In the genomic region with DNA sequence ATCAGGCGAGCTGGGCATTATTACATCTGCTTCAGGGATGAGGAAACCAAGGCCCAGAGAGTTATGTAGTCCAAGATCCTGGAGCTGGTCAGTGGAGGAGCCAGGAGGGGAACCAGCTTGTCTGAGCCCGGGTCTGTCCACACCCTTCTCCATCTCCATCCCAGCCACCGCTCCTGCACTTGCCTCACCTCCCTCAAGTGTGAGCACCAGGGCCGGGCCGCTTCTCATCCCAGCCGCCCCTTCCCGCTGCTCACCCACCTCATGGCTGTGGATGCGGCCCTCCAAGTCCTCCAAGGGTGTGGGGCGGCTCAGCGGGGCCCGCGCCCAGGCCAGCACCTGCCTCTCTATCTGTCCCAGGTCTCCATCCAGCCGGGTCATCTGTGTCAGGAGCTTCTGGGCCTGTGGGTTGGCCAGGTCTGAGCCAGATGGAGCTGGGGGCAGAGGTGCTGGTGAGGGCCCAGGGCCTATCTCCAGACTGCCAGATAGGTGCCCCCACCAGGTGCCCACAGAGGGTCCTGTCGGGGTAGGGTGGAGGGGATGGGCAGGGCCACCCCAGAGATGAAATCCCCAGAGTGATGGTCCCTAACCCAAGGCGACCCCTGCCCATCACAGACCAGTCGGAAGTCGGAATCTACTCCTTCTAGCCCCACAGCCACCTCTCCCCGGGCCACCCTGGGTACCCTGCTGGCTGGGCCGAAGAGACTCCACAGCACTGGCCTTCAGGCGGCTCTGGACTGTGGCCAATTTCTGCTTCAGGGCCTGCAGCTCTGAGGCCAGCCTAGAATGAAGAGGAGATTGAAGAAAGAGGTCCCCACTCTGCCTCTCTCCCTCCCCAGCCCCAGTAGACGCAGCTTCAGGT, we compare ENCODE assay signal across 30 cellular contexts. TPM values are rescaled to one million over a fixed set of nuclear protein-coding genes. Genes with fewer than 3 reads are reported as not detected.
"Had no signal": no experiment of that assay in that cellular context is flagged by ENCODE, and none has a peak within 500 bp of the region (broad histone marks: within the 10 kb centered on the region; RNA-seq: fewer than 3 reads in every experiment).

No MANE protein-coding gene starts in this region.

- H2AFZ ChIP-seq: PC-9 had no signal

- H3K9me3 ChIP-seq: ascending aorta, SJCRH30 had no signal

- H3K9me3 Mint-ChIP-seq: activated CD4-positive, alpha-beta T cell treated with anti-CD3 and anti-CD28 coated beads, Interleukin-2, amount 10 ng/mL, durations not matched to agents 7 days and 5 days; activated naive CD4-positive, alpha-beta T cell treated with anti-CD3 and anti-CD28 coated beads for 36 hours; activated naive CD4-positive, alpha-beta T cell treated with anti-CD3 and anti-CD28 coated beads, Interleukin-2, amount 50 U/mL, for 72 hours; activated T-cell treated with anti-CD3 and anti-CD28 coated beads, Interleukin-2, amount 50 U/mL, for 24 hours; activated T-helper 2 cell treated with anti-CD3 and anti-CD28 coated beads, Interferon-gamma antibody, Interleukin-2, Interleukin-4, amounts not matched to agents 10 μg/mL and 5 μg/mL and 100 μg/mL, durations not matched to agents 14 hours and 24 hours and 36 hours; central memory CD8-positive, alpha-beta T cell; T-helper 1 cell treated with Interleukin-12 subunit alpha and Interleukin-12 subunit beta and Interleukin-4 antibody, amounts not matched to agents 30 μg/mL and 1 μg/mL, for 36 hours; T-helper 2 cell treated with Interferon-gamma antibody and Interleukin-4, amounts not matched to agents 5 μg/mL and 100 μg/mL, for 36 hours; WTC11 had no signal

- H3K27ac Mint-ChIP-seq: activated CD4-positive, alpha-beta T cell treated with anti-CD3 and anti-CD28 coated beads for 36 hours; activated CD4-positive, alpha-beta T cell treated with anti-CD3 and anti-CD28 coated beads, Interleukin-2, amount 10 ng/mL, durations not matched to agents 7 days and 5 days; activated CD8-positive, alpha-beta T cell treated with anti-CD3 and anti-CD28 coated beads, Interleukin-2, amount 10 ng/mL, durations not matched to agents 7 days and 5 days; activated naive CD4-positive, alpha-beta T cell treated with anti-CD3 and anti-CD28 coated beads for 36 hours; activated T-cell treated with anti-CD3 and anti-CD28 coated beads, Interleukin-2, amount 50 U/mL, for 24 hours; activated T-helper 2 cell treated with anti-CD3 and anti-CD28 coated beads, Interferon-gamma antibody, Interleukin-2, Interleukin-4, amounts not matched to agents 10 μg/mL and 5 μg/mL and 100 μg/mL, durations not matched to agents 14 hours and 24 hours and 36 hours; T-helper 1 cell treated with Interleukin-12 subunit alpha and Interleukin-12 subunit beta and Interleukin-4 antibody, amounts not matched to agents 30 μg/mL and 1 μg/mL, for 36 hours; T-helper 2 cell treated with Interferon-gamma antibody and Interleukin-4, amounts not matched to agents 5 μg/mL and 100 μg/mL, for 36 hours; WTC11 had no signal

- H3K4me3 Mint-ChIP-seq: activated CD4-positive, alpha-beta T cell treated with anti-CD3 and anti-CD28 coated beads for 36 hours; activated CD4-positive, alpha-beta T cell treated with anti-CD3 and anti-CD28 coated beads, Interleukin-2, amount 10 ng/mL, durations not matched to agents 7 days and 5 days; activated CD8-positive, alpha-beta T cell treated with anti-CD3 and anti-CD28 coated beads, Interleukin-2, amount 10 ng/mL, durations not matched to agents 7 days and 5 days; activated naive CD4-positive, alpha-beta T cell treated with anti-CD3 and anti-CD28 coated beads for 36 hours; activated T-cell treated with anti-CD3 and anti-CD28 coated beads, Interleukin-2, amount 50 U/mL, for 24 hours; central memory CD8-positive, alpha-beta T cell; T-helper 1 cell treated with Interleukin-12 subunit alpha and Interleukin-12 subunit beta and Interleukin-4 antibody, amounts not matched to agents 30 μg/mL and 1 μg/mL, for 36 hours; T-helper 2 cell treated with Interferon-gamma antibody and Interleukin-4, amounts not matched to agents 5 μg/mL and 100 μg/mL, for 36 hours; WTC11 had no signal

- H3K4me1 ChIP-seq: ascending aorta had no signal

- H3K27me3 ChIP-seq: ascending aorta, SJCRH30 had no signal

- H3K36me3 ChIP-seq: ascending aorta, cardiac muscle cell, SJCRH30 had no signal

- H3K36me3 Mint-ChIP-seq: activated naive CD4-positive, alpha-beta T cell treated with anti-CD3 and anti-CD28 coated beads, Interleukin-2, amount 50 U/mL, for 72 hours; WTC11 had no signal

- FAIRE-seq: RCC 7860 had no signal

- H3K4me2 ChIP-seq: PC-9 had no signal

- H3K27ac ChIP-seq: ascending aorta, cardiac muscle cell, PC-9, SJCRH30, SK-N-MC had no signal

- H3K4me3 ChIP-seq: ascending aorta, cardiac muscle cell, PC-9, SJCRH30, SK-N-MC had no signal

- DNase-seq: activated CD4-positive, alpha-beta T cell treated with anti-CD3 and anti-CD28 coated beads for 36 hours; activated CD4-positive, alpha-beta T cell treated with anti-CD3 and anti-CD28 coated beads, Interleukin-2, amount 10 ng/mL, durations not matched to agents 7 days and 5 days; activated CD4-positive, alpha-beta T cell treated with anti-CD3 and anti-CD28 coated beads, Interleukin-2, amount 50 U/mL, for 48 hours; activated CD8-positive, alpha-beta T cell treated with anti-CD3 and anti-CD28 coated beads, Interleukin-2, amount 10 ng/mL, durations not matched to agents 7 days and 5 days; activated gamma-delta T cell treated with Interleukin-2 at 50 U/mL for 16 hours; activated naive CD4-positive, alpha-beta T cell treated with anti-CD3 and anti-CD28 coated beads for 36 hours; activated T-cell treated with anti-CD3 and anti-CD28 coated beads, Interleukin-2, amount 50 U/mL, for 24 hours; amygdala; Karpas-422; KBM-7; NCI-H1105 treated with DMSO at 0.1 percent for 48 hours; NCI-H1436; NCI-H1694 treated with DMSO at 0.1 percent for 48 hours; NCI-H2029; NCI-H345; NCI-H524 treated with DMSO at 0.1 percent for 48 hours; PC-9; SHP77 had no signal

- ATAC-seq: activated CD4-positive, alpha-beta T cell treated with anti-CD3 and anti-CD28 coated beads for 36 hours; activated CD4-positive, CD25-positive, alpha-beta regulatory T cell treated with anti-CD3 and anti-CD28 coated beads, Interleukin-2, amount 50 U/mL, for 24 hours; activated CD8-positive, alpha-beta T cell treated with anti-CD3 and anti-CD28 coated beads, Interleukin-2, amount 10 ng/mL, durations not matched to agents 7 days and 5 days; activated naive CD4-positive, alpha-beta T cell treated with anti-CD3 and anti-CD28 coated beads, Interleukin-2, amount 50 U/mL, for 72 hours; WTC11 had no signal

RNA-seq across cellular contexts. Expression of a gene that starts 9.4 kb away (rescaled TPM):
- total RNA-seq: activated T-helper 2 cell treated with anti-CD3 and anti-CD28 coated beads, Interferon-gamma antibody, Interleukin-2, Interleukin-4, amounts not matched to agents 10 μg/mL and 5 μg/mL and 100 μg/mL, durations not matched to agents 14 hours and 24 hours and 36 hours; ascending aorta had no signal
- polyA plus RNA-seq: cardiac muscle cell had no signal
